Comparison of ENCODE assay signal across 20 cellular contexts in the genomic region with DNA sequence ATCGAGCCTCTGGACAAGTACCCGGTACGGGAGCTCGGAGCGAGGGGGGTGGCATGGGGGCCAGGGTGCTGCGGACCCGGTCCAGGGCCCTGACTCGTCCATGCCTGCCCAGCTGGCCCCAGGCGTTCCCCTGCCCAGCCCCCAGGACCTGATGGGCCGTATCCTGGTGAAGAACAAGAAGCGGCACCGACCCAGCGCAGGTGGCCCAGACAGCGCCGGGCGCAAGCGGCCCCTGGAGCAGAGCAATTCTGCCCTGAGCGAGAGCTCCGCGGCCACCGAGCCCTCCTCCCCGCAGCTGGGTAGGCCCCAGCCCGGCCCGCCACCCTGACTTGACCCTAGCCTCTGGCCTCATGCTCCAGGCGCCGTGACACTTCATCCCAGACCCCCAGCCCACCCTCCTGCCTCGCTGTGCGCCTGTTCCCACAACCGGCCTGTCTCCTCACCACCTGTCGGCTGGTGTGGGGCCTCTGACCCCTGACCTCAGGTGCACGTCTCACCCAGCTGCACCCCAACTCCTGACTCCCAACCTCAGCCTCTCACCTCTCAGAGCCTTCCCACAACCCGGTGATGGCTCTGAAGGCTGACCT. TPM values are rescaled to one million over a fixed set of nuclear protein-coding genes. Genes with fewer than 3 reads are reported as not detected.
DNase-seq lines count a peak whose midpoint lies in the region; ATAC-seq, FAIRE-seq and TF ChIP-seq lines count a peak whose summit lies in the region.
"Had no signal": no experiment of that assay in that cellular context is flagged by ENCODE, and none has a peak within 500 bp of the region (broad histone marks: within the 10 kb centered on the region; RNA-seq: fewer than 3 reads in every experiment).

No MANE protein-coding gene starts in this region.

- H3K9me3 ChIP-seq in GM12878 (replicated peaks; ENCODE audit: control insufficient read depth, insufficient read depth, low read length): no peaks in the 10 kb centered on the region
- H3K9me3 ChIP-seq: BLaER1 had no signal

- H3K36me3 Mint-ChIP-seq in natural killer cell treated with Interleukin-12 subunit alpha and Interleukin-12 subunit beta and Interleukin-15 and Interleukin-18, amount 100 ng/mL, for 72 hours: peaks cover 8% of the 10 kb centered on the region
- H3K36me3 Mint-ChIP-seq in natural killer cell (no peaks in the 10 kb centered on the region), neural crest cell (ENCODE audit: low read depth) (peaks cover 15% of the 10 kb centered on the region)
- peaks cover 39% of the 10 kb centered on the region for H3K36me3 Mint-ChIP-seq in stimulated activated memory B cell treated with anti-CD40 and anti-IgM and Interleukin-4, amounts not matched to agents 10 μg/mL and 1 μg/mL and 100 μg/mL, for 72 hours

- POLR2A ChIA-PET in GM12878 (lab: Charles Lee): interaction anchor here (0.8 to 1.9 kb wide), 2 partner anchors 8 to 14 kb away, joined by 4 to 7 read pairs; no protein-coding TSS in a partner anchor

- H3K27me3 ChIP-seq in GM12878 (replicated peaks in 1 of 2; ENCODE audit: control insufficient read depth in 2 of 2, insufficient read depth in 2 of 2, low read length in 1 of 2): no peaks in the 10 kb centered on the region
- H3K27me3 ChIP-seq: BLaER1 had no signal

- H3K36me3 ChIP-seq in GM12878 (ENCODE audit: control insufficient read depth in 2 of 2, insufficient read depth in 2 of 2, low read length in 1 of 2): peaks cover 0 to 5% of the 10 kb centered on the region in 2 experiments; a peak in 2 of 4 replicates

- no peak for TF ChIP-seq EP300 in GM12878 (IDR thresholded peaks at IDR 0.05; ENCODE audit: borderline replicate concordance in 1 of 2, control insufficient read depth in 1 of 2, low read depth in 2 of 2, low read length in 2 of 2)

- RAD21 ChIA-PET in GM12878 (lab: Charles Lee; ENCODE audit: unreplicated experiment): no interaction called here

- peaks cover 10 to 15% of the 10 kb centered on the region in 2 donors for H3K4me1 Mint-ChIP-seq in natural killer cell treated with Interleukin-12 subunit alpha and Interleukin-12 subunit beta and Interleukin-15 and Interleukin-18, amount 100 ng/mL, for 72 hours (ENCODE audit: low read depth in 2 of 2)
- H3K4me1 Mint-ChIP-seq in natural killer cell (peaks cover 0 to 9% of the 10 kb centered on the region in 2 donors), neural crest cell (peaks cover 15% of the 10 kb centered on the region)
- peaks cover 15% of the 10 kb centered on the region for H3K4me1 Mint-ChIP-seq in stimulated activated memory B cell treated with anti-CD40 and anti-IgM and Interleukin-4, amounts not matched to agents 10 μg/mL and 1 μg/mL and 100 μg/mL, for 72 hours

- no peak overlapping the region for H3K4me2 ChIP-seq in GM12878 (ENCODE audit: control insufficient read depth, insufficient read depth)
- H3K4me2 ChIP-seq: BLaER1 had no signal

- H3K9ac ChIP-seq in GM12878 (ENCODE audit: control insufficient read depth, insufficient read depth, low read length): no peak overlapping the region
- H3K9ac ChIP-seq: BLaER1 had no signal

- no peaks in the 10 kb centered on the region for H3K79me2 ChIP-seq in GM12878 (ENCODE audit: control insufficient read depth, insufficient read depth, low read length)

- H3K4me1 ChIP-seq in GM12878 (ENCODE audit: control insufficient read depth, insufficient read depth, low read length): peaks cover 11% of the 10 kb centered on the region

- WGBS in GM12878 (ENCODE audit: insufficient coverage, insufficient replicate concordance, low lambda C conversion rate, missing lambda C conversion rate): 93% methylated on average over 27 of the region's 32 CpGs

- no peak overlapping the region for H3K4me3 ChIP-seq in GM12878
- H3K4me3 ChIP-seq: BLaER1 had no signal

- intact Hi-C loops in natural killer cell (cut with micrococcal nuclease): no loop called here
- intact Hi-C loops in GM12878 (cut with micrococcal nuclease; ENCODE audit: unreplicated experiment): no loop called here

- ATAC-seq in natural killer cell treated with Interleukin-12 subunit alpha and Interleukin-12 subunit beta and Interleukin-15 and Interleukin-18, amount 100 ng/mL, for 72 hours: no peak
- ATAC-seq in natural killer cell (no peak), GM12878 (no peak)
- ATAC-seq in stimulated activated memory B cell treated with anti-CD40 and anti-IgM and Interleukin-4, amounts not matched to agents 10 μg/mL and 1 μg/mL and 100 μg/mL, for 72 hours: peak; percentile 4
- ATAC-seq in activated CD4-positive, CD25-positive, alpha-beta regulatory T cell treated with anti-CD3 and anti-CD28 coated beads, Interleukin-2, amount 50 U/mL, for 24 hours: no peak

- SMC1A ChIA-PET in GM12878 (lab: Charles Lee; ENCODE audit: uncharacterized antibody, unreplicated experiment): interaction anchor here (0.5 to 1.2 kb wide), 2 partner anchors 36 to 54 kb away, joined by 3 to 4 read pairs; no protein-coding TSS in a partner anchor

- BruUV-seq in GM12878 (replicated peaks; lab: Mats Ljungman, UMichigan): no TSS peak

- H3K27me3 Mint-ChIP-seq in natural killer cell treated with Interleukin-12 subunit alpha and Interleukin-12 subunit beta and Interleukin-15 and Interleukin-18, amount 100 ng/mL, for 72 hours: no peaks in the 10 kb centered on the region
- H3K27me3 Mint-ChIP-seq in natural killer cell (ENCODE audit: low read depth in 2 of 2): no peaks in the 10 kb centered on the region
- H3K27me3 Mint-ChIP-seq in neural crest cell (ENCODE audit: low read depth): no peaks in the 10 kb centered on the region
- H3K27me3 Mint-ChIP-seq in stimulated activated memory B cell treated with anti-CD40 and anti-IgM and Interleukin-4, amounts not matched to agents 10 μg/mL and 1 μg/mL and 100 μg/mL, for 72 hours: no peaks in the 10 kb centered on the region
- H3K27me3 Mint-ChIP-seq: CD4-positive, alpha-beta T cell had no signal

- DNase-seq in natural killer cell treated with Interleukin-12 subunit alpha and Interleukin-12 subunit beta and Interleukin-15 and Interleukin-18, amount 100 ng/mL, for 72 hours (ENCODE audit: low spot score): no peak
- DNase-seq in natural killer cell: no peak
- no peak for DNase-seq in GM12878 (ENCODE audit: low read depth, low spot score)
- DNase-seq in neural crest cell (ENCODE audit: low read depth, low spot score): no peak
- DNase-seq in amniotic stem cell (lab: John Stamatoyannopoulos, UW): no peak
- DNase-seq: CD4-positive, alpha-beta T cell; COR-L47; DMS79; H7; MM.1S; NCI-H1048; NCI-H1417 treated with DMSO at 0.1 percent for 48 hours; NCI-H187 treated with DMSO at 0.1 percent for 48 hours; NCI-H2107; NCI-H446 treated with DMSO at 0.1 percent for 48 hours; NCI-H526 treated with DMSO at 0.1 percent for 48 hours; SHP77 had no signal

- in situ Hi-C loops in GM12878 (cut with MboI): no loop called here

- TF ChIP-seq CTCF in natural killer cell (IDR thresholded peaks at IDR 0.05) (no peak), GM12878 (IDR thresholded peaks at IDR 0.05 in 2 of 3, conservative IDR thresholded peaks at IDR 0.05 in 1 of 3; ENCODE audit: control insufficient read depth in 2 of 3, extremely low read depth in 1 of 3, insufficient read depth in 1 of 3, low read depth in 3 of 3, low read length in 3 of 3) (no peak), neural crest cell (conservative IDR thresholded peaks at IDR 0.05) (no peak)

- peak overlapping the region; percentile 52 to 84 for H3K27ac Mint-ChIP-seq in natural killer cell treated with Interleukin-12 subunit alpha and Interleukin-12 subunit beta and Interleukin-15 and Interleukin-18, amount 100 ng/mL, for 72 hours
- H3K27ac Mint-ChIP-seq in natural killer cell: peak overlapping the region in 1 of 2 donors; percentile 52
- no peak overlapping the region for H3K27ac Mint-ChIP-seq in neural crest cell (ENCODE audit: unreplicated experiment)
- no peak overlapping the region for H3K27ac Mint-ChIP-seq in stimulated activated memory B cell treated with anti-CD40 and anti-IgM and Interleukin-4, amounts not matched to agents 10 μg/mL and 1 μg/mL and 100 μg/mL, for 72 hours
- H3K27ac Mint-ChIP-seq: CD4-positive, alpha-beta T cell had no signal

- H3K27ac ChIP-seq in GM12878 (ENCODE audit: control insufficient read depth, insufficient read depth): 0 out of 2 replicates have a peak overlapping the region, but pooled peaks have one; percentile 17
- H3K27ac ChIP-seq: BLaER1 had no signal

- peak overlapping the region; percentile 6 for H3K4me3 Mint-ChIP-seq in natural killer cell treated with Interleukin-12 subunit alpha and Interleukin-12 subunit beta and Interleukin-15 and Interleukin-18, amount 100 ng/mL, for 72 hours
- H3K4me3 Mint-ChIP-seq in natural killer cell: no peak overlapping the region
- H3K4me3 Mint-ChIP-seq in neural crest cell: peak overlapping the region; percentile 51
- H3K4me3 Mint-ChIP-seq in stimulated activated memory B cell treated with anti-CD40 and anti-IgM and Interleukin-4, amounts not matched to agents 10 μg/mL and 1 μg/mL and 100 μg/mL, for 72 hours: no peak overlapping the region
- H3K4me3 Mint-ChIP-seq: CD4-positive, alpha-beta T cell had no signal

- TF ChIP-seq RAD21 in GM12878 (IDR thresholded peaks at IDR 0.05; ENCODE audit: insufficient read depth, low read depth, low read length): no peak

- no peak for FAIRE-seq in GM12878 (lab: Jason Lieb, UNC)

- no peak for TF ChIP-seq POLR2A in GM12878 (IDR thresholded peaks at IDR 0.05; ENCODE audit: low read depth, low read length)

- no peaks in the 10 kb centered on the region for H3K9me3 Mint-ChIP-seq in natural killer cell treated with Interleukin-12 subunit alpha and Interleukin-12 subunit beta and Interleukin-15 and Interleukin-18, amount 100 ng/mL, for 72 hours
- H3K9me3 Mint-ChIP-seq in natural killer cell (no peaks in the 10 kb centered on the region), neural crest cell (no peaks in the 10 kb centered on the region)
- H3K9me3 Mint-ChIP-seq in stimulated activated memory B cell treated with anti-CD40 and anti-IgM and Interleukin-4, amounts not matched to agents 10 μg/mL and 1 μg/mL and 100 μg/mL, for 72 hours: no peaks in the 10 kb centered on the region
- H3K9me3 Mint-ChIP-seq: CD4-positive, alpha-beta T cell had no signal

- no peak overlapping the region for H2AFZ ChIP-seq in GM12878 (ENCODE audit: control insufficient read depth, low read depth, low read length)

- H4K20me1 ChIP-seq in GM12878 (ENCODE audit: control insufficient read depth, insufficient read depth): no peaks in the 10 kb centered on the region

- CTCF ChIA-PET in GM12878 (lab: Yijun Ruan, JAX): no interaction called here

RNA-seq across cellular contexts. Expression of gene PLCB3, which starts 7.7 kb away (rescaled TPM):
- total RNA-seq in natural killer cell treated with Interleukin-12 subunit alpha and Interleukin-12 subunit beta and Interleukin-15 and Interleukin-18, amount 100 ng/mL, for 72 hours: 10 to 100 TPM; 13.9 to 16.4 TPM
- total RNA-seq in natural killer cell (1 to 10 TPM; 5.4 to 7.6 (median 5.5) TPM), GM12878 (2014; rRNA removed) (7.5 and 7.7 TPM in 2 replicates), GM12878 (2014; rRNA removed; fragmentation: Illumina TruSeq; extraction: Trizol) (2.8 and 3.3 TPM in 2 replicates), GM12878 (2021) (7.8 and 10.3 TPM in 2 replicates), neural crest cell (36.4 and 40.5 TPM in 2 replicates)
- 9.4 and 10.2 TPM in 2 replicates for total RNA-seq in GM12878 (2013; cell fraction: nucleolus; rRNA removed)
- polyA plus RNA-seq in GM12878 (2011; ENCODE audit: low read depth): 1.5 TPM
- polyA plus RNA-seq in GM12878 (2011; rRNA removed) (2.0 and 3.2 TPM in 2 replicates), GM12878 (2014; fragmentation: Illumina TruSeq; extraction: Trizol) (1.1 and 3.6 TPM in 2 replicates), GM12878 (2014; fragmentation: Nextera tagmentation; extraction: Ambion mirVana) (under 1 TPM; 0.03 to 0.18 TPM), GM12878 (2014; rRNA removed) (7.3 and 7.6 TPM in 2 replicates), GM12878 (2016; fragmentation: Nextera tagmentation; extraction: Ambion mirVana) (1 to 10 TPM; 1.4 TPM)
- polyA plus RNA-seq in GM12878 (2011; cell fraction: cytosol; rRNA removed): 3.8 and 4.1 TPM in 2 replicates
- polyA plus RNA-seq in GM12878 (2011; cell fraction: nucleus; rRNA removed): 24.2 and 27.6 TPM in 2 replicates
- polyA plus RNA-seq in GM12878 (2012): 5.1 and 5.5 TPM in 2 replicates
- 4.1 and 5.0 TPM in 2 replicates for polyA minus RNA-seq in GM12878 (2011; rRNA and poly(A)+ RNA removed)
- 4.0 and 4.8 TPM in 2 replicates for polyA minus RNA-seq in GM12878 (2011; cell fraction: cytosol; rRNA and poly(A)+ RNA removed)
- polyA minus RNA-seq in GM12878 (2011; cell fraction: nucleus; rRNA and poly(A)+ RNA removed): 7.3 and 9.2 TPM in 2 replicates

RNA-seq across cellular contexts. Expression of gene PPP1R14B, which starts 12.3 kb away (rescaled TPM):
- 100 to 1,000 TPM; 130 to 236 TPM for total RNA-seq in natural killer cell treated with Interleukin-12 subunit alpha and Interleukin-12 subunit beta and Interleukin-15 and Interleukin-18, amount 100 ng/mL, for 72 hours
- total RNA-seq in natural killer cell (10 to 100 TPM; 16.9 to 21.3 (median 21.0) TPM), GM12878 (2014; rRNA removed) (219 and 251 TPM in 2 replicates), GM12878 (2014; rRNA removed; fragmentation: Illumina TruSeq; extraction: Trizol) (170 and 195 TPM in 2 replicates), GM12878 (2021) (264 and 283 TPM in 2 replicates), neural crest cell (286 and 296 TPM in 2 replicates)
- total RNA-seq in GM12878 (2013; cell fraction: nucleolus; rRNA removed): 10.7 and 13.0 TPM in 2 replicates
- polyA plus RNA-seq in GM12878 (2011; ENCODE audit: low read depth): 46.9 TPM
- polyA plus RNA-seq in GM12878 (2011; rRNA removed) (75.7 and 138 TPM in 2 replicates), GM12878 (2014; fragmentation: Illumina TruSeq; extraction: Trizol) (42.7 and 109 TPM in 2 replicates), GM12878 (2014; fragmentation: Nextera tagmentation; extraction: Ambion mirVana) (10 to 100 TPM in 1 of 2 experiments, 1 to 10 TPM in 1; 8.4 to 27.7 TPM), GM12878 (2014; rRNA removed) (222 and 270 TPM in 2 replicates), GM12878 (2016; fragmentation: Nextera tagmentation; extraction: Ambion mirVana) (10 to 100 TPM; 59.7 to 84.0 TPM)
- polyA plus RNA-seq in GM12878 (2011; cell fraction: cytosol; rRNA removed): 154 and 216 TPM in 2 replicates
- 118 and 123 TPM in 2 replicates for polyA plus RNA-seq in GM12878 (2011; cell fraction: nucleus; rRNA removed)
- polyA plus RNA-seq in GM12878 (2012): 119 TPM in 2 replicates
- polyA minus RNA-seq in GM12878 (2011; rRNA and poly(A)+ RNA removed): 29.3 and 51.8 TPM in 2 replicates
- polyA minus RNA-seq in GM12878 (2011; cell fraction: cytosol; rRNA and poly(A)+ RNA removed): 30.6 and 32.9 TPM in 2 replicates
- polyA minus RNA-seq in GM12878 (2011; cell fraction: nucleus; rRNA and poly(A)+ RNA removed): 12.5 and 20.9 TPM in 2 replicates

RNA-seq across cellular contexts. Expression of gene FKBP2, which starts 18.1 kb away (rescaled TPM):
- 10 to 100 TPM; 33.1 to 53.5 TPM for total RNA-seq in natural killer cell treated with Interleukin-12 subunit alpha and Interleukin-12 subunit beta and Interleukin-15 and Interleukin-18, amount 100 ng/mL, for 72 hours
- total RNA-seq in natural killer cell (10 to 100 TPM; 26.4 to 39.3 (median 30.3) TPM), GM12878 (2014; rRNA removed) (47.8 and 62.4 TPM in 2 replicates), GM12878 (2014; rRNA removed; fragmentation: Illumina TruSeq; extraction: Trizol) (39.1 and 41.5 TPM in 2 replicates), GM12878 (2021) (31.6 and 37.1 TPM in 2 replicates), neural crest cell (29.2 and 33.7 TPM in 2 replicates)
- 9.4 and 12.1 TPM in 2 replicates for total RNA-seq in GM12878 (2013; cell fraction: nucleolus; rRNA removed)
- polyA plus RNA-seq in GM12878 (2011; ENCODE audit: low read depth): 29.1 TPM
- polyA plus RNA-seq in GM12878 (2011; rRNA removed) (10.7 and 25.5 TPM in 2 replicates), GM12878 (2014; fragmentation: Illumina TruSeq; extraction: Trizol) (7.5 and 37.5 TPM in 2 replicates), GM12878 (2014; fragmentation: Nextera tagmentation; extraction: Ambion mirVana) (10 to 100 TPM in 1 of 2 experiments, 1 to 10 TPM in 1; 1.8 to 26.8 TPM), GM12878 (2014; rRNA removed) (58.6 and 61.9 TPM in 2 replicates), GM12878 (2016; fragmentation: Nextera tagmentation; extraction: Ambion mirVana) (10 to 100 TPM; 95.0 to 99.7 TPM)
- polyA plus RNA-seq in GM12878 (2011; cell fraction: cytosol; rRNA removed): 39.3 and 59.8 TPM in 2 replicates
- polyA plus RNA-seq in GM12878 (2011; cell fraction: nucleus; rRNA removed): 31.1 and 39.6 TPM in 2 replicates
- polyA plus RNA-seq in GM12878 (2012): 61.8 and 77.4 TPM in 2 replicates
- 10.7 and 22.3 TPM in 2 replicates for polyA minus RNA-seq in GM12878 (2011; rRNA and poly(A)+ RNA removed)
- 14.9 and 15.4 TPM in 2 replicates for polyA minus RNA-seq in GM12878 (2011; cell fraction: cytosol; rRNA and poly(A)+ RNA removed)
- polyA minus RNA-seq in GM12878 (2011; cell fraction: nucleus; rRNA and poly(A)+ RNA removed): 4.2 and 8.3 TPM in 2 replicates

RNA-seq across cellular contexts. Expression of gene VEGFB, which starts 24.7 kb away (rescaled TPM):
- total RNA-seq in natural killer cell treated with Interleukin-12 subunit alpha and Interleukin-12 subunit beta and Interleukin-15 and Interleukin-18, amount 100 ng/mL, for 72 hours: 10 to 100 TPM; 38.7 to 42.3 TPM
- 10 to 100 TPM; 30.7 to 38.7 (median 37.3) TPM for total RNA-seq in natural killer cell
- 8.3 and 9.7 TPM in 2 replicates for total RNA-seq in GM12878 (2013; cell fraction: nucleolus; rRNA removed)
- total RNA-seq in GM12878 (2014; rRNA removed): 23.3 and 25.4 TPM in 2 replicates
- total RNA-seq in GM12878 (2014; rRNA removed; fragmentation: Illumina TruSeq; extraction: Trizol): 16.3 and 17.5 TPM in 2 replicates
- total RNA-seq in GM12878 (2021): 75.8 and 81.7 TPM in 2 replicates
- 81.9 TPM for polyA plus RNA-seq in GM12878 (2011; ENCODE audit: low read depth)
- 8.4 and 11.1 TPM in 2 replicates for polyA plus RNA-seq in GM12878 (2011; rRNA removed)
- polyA plus RNA-seq in GM12878 (2011; cell fraction: cytosol; rRNA removed): 15.2 and 15.4 TPM in 2 replicates
- polyA plus RNA-seq in GM12878 (2011; cell fraction: nucleus; rRNA removed): 19.2 and 22.3 TPM in 2 replicates
- polyA plus RNA-seq in GM12878 (2012): 116 and 119 TPM in 2 replicates
- polyA plus RNA-seq in GM12878 (2014; fragmentation: Illumina TruSeq; extraction: Trizol): 17.0 and 24.2 TPM in 2 replicates
- polyA plus RNA-seq in GM12878 (2014; fragmentation: Nextera tagmentation; extraction: Ambion mirVana): 10 to 100 TPM in 1 of 2 experiments, 1 to 10 TPM in 1; 7.0 to 28.1 TPM
- polyA plus RNA-seq in GM12878 (2014; rRNA removed): 32.8 and 46.0 TPM in 2 replicates
- 10 to 100 TPM; 12.4 to 12.7 TPM for polyA plus RNA-seq in GM12878 (2016; fragmentation: Nextera tagmentation; extraction: Ambion mirVana)
- polyA minus RNA-seq in GM12878 (2011; rRNA and poly(A)+ RNA removed): 5.7 and 7.5 TPM in 2 replicates
- 8.7 and 13.7 TPM in 2 replicates for polyA minus RNA-seq in GM12878 (2011; cell fraction: cytosol; rRNA and poly(A)+ RNA removed)
- 3.7 and 3.8 TPM in 2 replicates for polyA minus RNA-seq in GM12878 (2011; cell fraction: nucleus; rRNA and poly(A)+ RNA removed)
- 61.2 and 62.7 TPM in 2 replicates for total RNA-seq in neural crest cell

RNA-seq across cellular contexts. Expression of gene BAD, which starts 25.4 kb away (rescaled TPM):
- total RNA-seq in natural killer cell treated with Interleukin-12 subunit alpha and Interleukin-12 subunit beta and Interleukin-15 and Interleukin-18, amount 100 ng/mL, for 72 hours: 10 to 100 TPM; 29.5 to 46.9 TPM
- total RNA-seq in natural killer cell (10 to 100 TPM; 30.6 to 35.8 (median 31.6) TPM), GM12878 (2014; rRNA removed) (67.2 and 68.2 TPM in 2 replicates), GM12878 (2014; rRNA removed; fragmentation: Illumina TruSeq; extraction: Trizol) (11.7 and 14.3 TPM in 2 replicates), GM12878 (2021) (41.0 and 41.1 TPM in 2 replicates), neural crest cell (45.3 and 47.1 TPM in 2 replicates)
- total RNA-seq in GM12878 (2013; cell fraction: nucleolus; rRNA removed): 14.0 and 18.4 TPM in 2 replicates
- 14.3 TPM for polyA plus RNA-seq in GM12878 (2011; ENCODE audit: low read depth)
- polyA plus RNA-seq in GM12878 (2011; rRNA removed) (16.1 and 38.1 TPM in 2 replicates), GM12878 (2014; fragmentation: Illumina TruSeq; extraction: Trizol) (1.1 and 6.7 TPM in 2 replicates), GM12878 (2014; fragmentation: Nextera tagmentation; extraction: Ambion mirVana) (1 to 10 TPM; 1.5 to 7.4 TPM), GM12878 (2014; rRNA removed) (61.8 and 85.7 TPM in 2 replicates), GM12878 (2016; fragmentation: Nextera tagmentation; extraction: Ambion mirVana) (10 to 100 TPM; 62.6 to 65.5 TPM)
- polyA plus RNA-seq in GM12878 (2011; cell fraction: cytosol; rRNA removed): 55.1 and 86.9 TPM in 2 replicates
- 29.9 and 33.6 TPM in 2 replicates for polyA plus RNA-seq in GM12878 (2011; cell fraction: nucleus; rRNA removed)
- polyA plus RNA-seq in GM12878 (2012): 28.7 and 31.3 TPM in 2 replicates
- polyA minus RNA-seq in GM12878 (2011; rRNA and poly(A)+ RNA removed): 5.2 and 13.9 TPM in 2 replicates
- 5.6 and 10.4 TPM in 2 replicates for polyA minus RNA-seq in GM12878 (2011; cell fraction: cytosol; rRNA and poly(A)+ RNA removed)
- 11.1 and 23.5 TPM in 2 replicates for polyA minus RNA-seq in GM12878 (2011; cell fraction: nucleus; rRNA and poly(A)+ RNA removed)

Comparison
In these comparisons a context has a peak if more than half of its experiments do, and no peak if none do; other contexts are left out.
1. H3K4me3 Mint-ChIP-seq: peak in natural killer cell treated with Interleukin-12 subunit alpha and Interleukin-12 subunit beta and Interleukin-15 and Interleukin-18, amount 100 ng/mL, for 72 hours (single experiment) and neural crest cell (single experiment); none in natural killer cell (single experiment) and stimulated activated memory B cell treated with anti-CD40 and anti-IgM and Interleukin-4, amounts not matched to agents 10 μg/mL and 1 μg/mL and 100 μg/mL, for 72 hours (single experiment).
2. H3K27ac Mint-ChIP-seq: peak in natural killer cell treated with Interleukin-12 subunit alpha and Interleukin-12 subunit beta and Interleukin-15 and Interleukin-18, amount 100 ng/mL, for 72 hours (2 of 2); none in neural crest cell (single experiment) and stimulated activated memory B cell treated with anti-CD40 and anti-IgM and Interleukin-4, amounts not matched to agents 10 μg/mL and 1 μg/mL and 100 μg/mL, for 72 hours (single experiment).